8 cellular contexts compared by ENCODE assay signal in the genomic region with DNA sequence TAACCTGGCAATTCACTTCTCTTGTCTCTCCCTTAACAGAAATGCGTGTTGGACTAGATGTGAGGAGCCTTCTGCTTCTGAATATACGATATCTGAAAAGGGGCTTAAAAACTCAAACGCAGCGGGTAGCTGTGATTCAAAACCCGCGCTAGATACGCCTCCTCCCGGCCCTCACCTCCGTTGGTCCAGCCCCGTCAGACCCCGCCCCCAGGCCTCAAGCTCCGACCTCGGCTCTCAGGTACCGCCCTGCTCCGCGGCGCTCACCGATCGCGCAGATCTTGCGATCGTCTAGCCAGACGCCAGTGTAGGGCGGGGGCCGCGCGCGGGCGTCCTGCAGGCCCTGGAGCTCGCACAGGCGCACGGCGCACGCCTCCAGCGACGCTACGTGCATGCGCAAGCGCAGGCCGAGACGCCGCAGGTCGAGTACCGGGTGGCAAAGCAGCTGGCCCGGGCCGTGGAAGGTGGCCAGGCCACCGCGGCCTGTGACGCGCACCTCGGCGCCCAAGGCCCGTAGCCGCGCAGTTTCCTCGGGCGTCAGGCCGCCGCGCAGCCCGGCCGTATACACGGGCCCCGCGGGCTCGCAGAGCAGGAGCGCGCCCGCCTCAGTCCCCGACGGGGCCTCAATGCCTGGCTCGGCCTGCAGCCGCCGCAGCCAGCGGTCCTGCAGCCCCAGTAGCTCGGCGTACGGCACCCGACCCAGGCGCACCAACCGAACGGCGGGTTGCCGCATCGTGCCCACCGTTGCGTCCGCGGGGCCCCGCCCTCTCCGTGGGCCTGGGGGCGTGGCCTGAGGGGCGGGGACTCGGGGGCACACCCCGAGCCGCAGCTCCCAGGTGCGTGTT. TPM values are rescaled to one million over a fixed set of nuclear protein-coding genes. Genes with fewer than 3 reads are reported as not detected.
DNase-seq lines count a peak whose midpoint lies in the region; ATAC-seq, FAIRE-seq and TF ChIP-seq lines count a peak whose summit lies in the region.

TSS of gene LIPT2 (minus strand) at position 751 of the 842 bp plus-strand sequence. CDS start at position 730, 21 bp downstream.

- H3K36me3 Mint-ChIP-seq in activated T-helper 1 cell treated with anti-CD3 and anti-CD28 coated beads, Interleukin-12 subunit alpha, Interleukin-12 subunit beta, Interleukin-2, Interleukin-4 antibody, amounts not matched to agents 30 ng/mL and 10 ng/mL and 1 ng/mL, durations not matched to agents 14 hours and 24 hours and 36 hours (ENCODE audit: low read depth), result no peaks in the 10 kb centered on the region
- peaks cover 0 to 8% of the 10 kb centered on the region in 2 donors for H3K36me3 Mint-ChIP-seq in naive B cell
- H3K36me3 Mint-ChIP-seq in stimulated activated effector memory CD8-positive, alpha-beta T cell treated with anti-CD3 and anti-CD28 coated beads, Interleukin-12 subunit alpha, Interleukin-12 subunit beta, amount 100 ng/mL, for 72 hours, result no peaks in the 10 kb centered on the region

- H3K36me3 ChIP-seq in DND-41 (ENCODE audit: insufficient read depth, low read length) (no peaks in the 10 kb centered on the region; the same call in 1 of the 2 replicates), KOPT-K1 (ENCODE audit: insufficient read depth, low read length) (no peaks in the 10 kb centered on the region), fibroblast of lung (ENCODE audit: control insufficient read depth, insufficient read depth, low read length) (no peaks in the 10 kb centered on the region)

- intact Hi-C loops in activated T-helper 1 cell treated with anti-CD3 and anti-CD28 coated beads, Interleukin-12 subunit alpha, Interleukin-12 subunit beta, Interleukin-2, Interleukin-4 antibody, amounts not matched to agents 30 ng/mL and 10 ng/mL and 1 ng/mL, durations not matched to agents 14 hours and 24 hours and 36 hours (cut with micrococcal nuclease), result loop anchor here (1.0 to 5.0 kb wide), 10 partner anchors 40 to 896 kb away; partner anchors contain the start of genes C2CD3, FAM168A, PGM2L1 and POLD3

- H4K20me1 ChIP-seq in DND-41 (ENCODE audit: insufficient read depth, low read length) (no peaks in the 10 kb centered on the region), fibroblast of lung (ENCODE audit: control insufficient read depth, extremely low read depth, insufficient read depth, low read length) (no peaks in the 10 kb centered on the region)

- H2AFZ ChIP-seq in DND-41 (ENCODE audit: low read depth, low read length) (peak within 1 kb of the TSS; percentile 96), fibroblast of lung (ENCODE audit: low read length) (peak within 1 kb of the TSS; percentile 81)

- peak; percentile 62 for FAIRE-seq in RCC 7860 (lab: Jason Lieb, UNC)

- H3K27ac Mint-ChIP-seq in activated T-helper 1 cell treated with anti-CD3 and anti-CD28 coated beads, Interleukin-12 subunit alpha, Interleukin-12 subunit beta, Interleukin-2, Interleukin-4 antibody, amounts not matched to agents 30 ng/mL and 10 ng/mL and 1 ng/mL, durations not matched to agents 14 hours and 24 hours and 36 hours, result peak within 1 kb of the TSS; percentile 83
- peak within 1 kb of the TSS; percentile 9 to 96 (median 86) for H3K27ac Mint-ChIP-seq in naive B cell
- H3K27ac Mint-ChIP-seq in stimulated activated effector memory CD8-positive, alpha-beta T cell treated with anti-CD3 and anti-CD28 coated beads, Interleukin-12 subunit alpha, Interleukin-12 subunit beta, amount 100 ng/mL, for 72 hours, result peak within 1 kb of the TSS; percentile 74

- no peaks in the 10 kb centered on the region for H3K9me3 Mint-ChIP-seq in activated T-helper 1 cell treated with anti-CD3 and anti-CD28 coated beads, Interleukin-12 subunit alpha, Interleukin-12 subunit beta, Interleukin-2, Interleukin-4 antibody, amounts not matched to agents 30 ng/mL and 10 ng/mL and 1 ng/mL, durations not matched to agents 14 hours and 24 hours and 36 hours
- peaks cover 0 to 10% (median 0%) of the 10 kb centered on the region in 7 donors for H3K9me3 Mint-ChIP-seq in naive B cell
- no peaks in the 10 kb centered on the region for H3K9me3 Mint-ChIP-seq in stimulated activated effector memory CD8-positive, alpha-beta T cell treated with anti-CD3 and anti-CD28 coated beads, Interleukin-12 subunit alpha, Interleukin-12 subunit beta, amount 100 ng/mL, for 72 hours

- H3K27me3 ChIP-seq in DND-41 (ENCODE audit: insufficient read depth, low read length, poor library complexity) (no peaks in the 10 kb centered on the region), fibroblast of lung (ENCODE audit: control insufficient read depth, insufficient read depth, low read length) (no peaks in the 10 kb centered on the region)

- no peaks in the 10 kb centered on the region for H3K9me3 ChIP-seq in DND-41 (ENCODE audit: insufficient read depth, low read length, severe bottlenecking)
- peaks cover 16% of the 10 kb centered on the region for H3K9me3 ChIP-seq in KOPT-K1 (ENCODE audit: insufficient read depth, low read length, poor library complexity, severe bottlenecking)
- no peaks in the 10 kb centered on the region for H3K9me3 ChIP-seq in fibroblast of lung (ENCODE audit: control insufficient read depth, insufficient read depth, low read depth, low read length)

- H3K4me1 Mint-ChIP-seq in activated T-helper 1 cell treated with anti-CD3 and anti-CD28 coated beads, Interleukin-12 subunit alpha, Interleukin-12 subunit beta, Interleukin-2, Interleukin-4 antibody, amounts not matched to agents 30 ng/mL and 10 ng/mL and 1 ng/mL, durations not matched to agents 14 hours and 24 hours and 36 hours (ENCODE audit: low read depth), result peaks cover 21% of the 10 kb centered on the region
- H3K4me1 Mint-ChIP-seq in naive B cell, result peaks cover 16 to 21% (median 16%) of the 10 kb centered on the region in 3 donors
- H3K4me1 Mint-ChIP-seq in stimulated activated effector memory CD8-positive, alpha-beta T cell treated with anti-CD3 and anti-CD28 coated beads, Interleukin-12 subunit alpha, Interleukin-12 subunit beta, amount 100 ng/mL, for 72 hours, result peaks cover 18% of the 10 kb centered on the region

- TF ChIP-seq CTCF in DND-41 (IDR thresholded peaks at IDR 0.05; ENCODE audit: borderline replicate concordance, extremely low read depth, low read length, poor library complexity, severe bottlenecking) (no peak), fibroblast of lung (conservative IDR thresholded peaks at IDR 0.05 in 1 of 2, IDR thresholded peaks at IDR 0.05 in 1 of 2; ENCODE audit: low read depth in 1 of 2, low read length in 2 of 2) (no peak)

- peak within 1 kb of the TSS; percentile 97 for H3K9ac ChIP-seq in DND-41 (ENCODE audit: low read depth, low read length)
- peak within 1 kb of the TSS; percentile 87 for H3K9ac ChIP-seq in fibroblast of lung (ENCODE audit: insufficient read depth, low read length)

- H3K4me3 ChIP-seq in DND-41 (ENCODE audit: low read depth in 1 of 2, low read length in 2 of 2), result peak within 1 kb of the TSS; percentile 34 to 72
- H3K4me3 ChIP-seq in fibroblast of lung (replicated peaks in 1 of 4; ENCODE audit: control extremely low read depth in 1 of 4, insufficient read depth in 1 of 4, low read depth in 3 of 4, low read length in 4 of 4), result peak within 1 kb of the TSS; percentile 47 to 84 (median 74)

- peak within 1 kb of the TSS; percentile 86 for H3K4me3 Mint-ChIP-seq in activated T-helper 1 cell treated with anti-CD3 and anti-CD28 coated beads, Interleukin-12 subunit alpha, Interleukin-12 subunit beta, Interleukin-2, Interleukin-4 antibody, amounts not matched to agents 30 ng/mL and 10 ng/mL and 1 ng/mL, durations not matched to agents 14 hours and 24 hours and 36 hours
- H3K4me3 Mint-ChIP-seq in naive B cell, result peak within 1 kb of the TSS; percentile 67 to 90 (median 86)
- H3K4me3 Mint-ChIP-seq in stimulated activated effector memory CD8-positive, alpha-beta T cell treated with anti-CD3 and anti-CD28 coated beads, Interleukin-12 subunit alpha, Interleukin-12 subunit beta, amount 100 ng/mL, for 72 hours, result peak within 1 kb of the TSS; percentile 62

- H3K79me2 ChIP-seq in DND-41 (ENCODE audit: insufficient read depth, low read length) (no peaks in the 10 kb centered on the region), fibroblast of lung (ENCODE audit: control insufficient read depth, insufficient read depth, low read length) (no peaks in the 10 kb centered on the region)

- H3K27ac ChIP-seq in DND-41 (ENCODE audit: low read length) (peak within 1 kb of the TSS; percentile 85), KOPT-K1 (ENCODE audit: low read depth, low read length, poor library complexity, severe bottlenecking) (peak within 1 kb of the TSS; percentile 91), fibroblast of lung (ENCODE audit: insufficient read depth, low read length) (peak within 1 kb of the TSS; percentile 82)

- H3K4me2 ChIP-seq in DND-41 (ENCODE audit: insufficient read depth, low read length) (peak within 1 kb of the TSS; percentile 74), fibroblast of lung (ENCODE audit: extremely low read depth, insufficient read depth, low read length) (peak within 1 kb of the TSS; percentile 95)

- DNase-seq in DND-41, result peak; percentile 96
- peak; percentile 87 for DNase-seq in RCC 7860 (ENCODE audit: low spot score)
- DNase-seq in activated T-helper 1 cell treated with anti-CD3 and anti-CD28 coated beads, Interleukin-12 subunit alpha, Interleukin-12 subunit beta, Interleukin-2, Interleukin-4 antibody, amounts not matched to agents 30 ng/mL and 10 ng/mL and 1 ng/mL, durations not matched to agents 14 hours and 24 hours and 36 hours (ENCODE audit: low spot score), result peak; percentile 96
- DNase-seq in fibroblast of lung (ENCODE audit: low read depth in 2 of 2), result peak; percentile 96 to 98
- peak; percentile 96 for DNase-seq in naive B cell
- peak; percentile 88 to 96 for DNase-seq in stimulated activated effector memory CD8-positive, alpha-beta T cell treated with anti-CD3 and anti-CD28 coated beads, Interleukin-12 subunit alpha, Interleukin-12 subunit beta, amount 100 ng/mL, for 72 hours (ENCODE audit: low spot score in 2 of 2)

- ATAC-seq in DND-41 (ENCODE audit: insufficient read depth, low read depth), result peak; percentile 97
- ATAC-seq in GM21825 (IDR thresholded peaks at IDR 0.05; ENCODE audit: unreplicated experiment), result peak; percentile 98
- ATAC-seq in naive B cell (ENCODE audit: low read depth in 2 of 2), result peak; percentile 93 to 95
- ATAC-seq in stimulated activated effector memory CD8-positive, alpha-beta T cell treated with anti-CD3 and anti-CD28 coated beads, Interleukin-12 subunit alpha, Interleukin-12 subunit beta, amount 100 ng/mL, for 72 hours, result peak; percentile 99

- H3K27me3 Mint-ChIP-seq in activated T-helper 1 cell treated with anti-CD3 and anti-CD28 coated beads, Interleukin-12 subunit alpha, Interleukin-12 subunit beta, Interleukin-2, Interleukin-4 antibody, amounts not matched to agents 30 ng/mL and 10 ng/mL and 1 ng/mL, durations not matched to agents 14 hours and 24 hours and 36 hours (ENCODE audit: insufficient read depth), result peaks cover 8% of the 10 kb centered on the region
- no peaks in the 10 kb centered on the region for H3K27me3 Mint-ChIP-seq in naive B cell

- peaks cover 19% of the 10 kb centered on the region for H3K4me1 ChIP-seq in DND-41 (ENCODE audit: insufficient read depth, low read length)
- H3K4me1 ChIP-seq in fibroblast of lung (ENCODE audit: control insufficient read depth, extremely low read depth, insufficient read depth, low read length), result peaks cover 3% of the 10 kb centered on the region

RNA-seq across cellular contexts. Expression of gene LIPT2, which starts in this region (rescaled TPM):
- 2.7 and 3.4 TPM in 2 replicates for total RNA-seq in activated T-helper 1 cell treated with anti-CD3 and anti-CD28 coated beads, Interleukin-12 subunit alpha, Interleukin-12 subunit beta, Interleukin-2, Interleukin-4 antibody, amounts not matched to agents 30 ng/mL and 10 ng/mL and 1 ng/mL, durations not matched to agents 14 hours and 24 hours and 36 hours
- total RNA-seq in fibroblast of lung, result 1.8 and 2.8 TPM in 2 replicates
- polyA plus RNA-seq in fibroblast of lung (0.76 and 1.8 TPM in 2 replicates), naive B cell (ENCODE audit: low read depth in 6 of 6) (10 to 100 TPM; 16.5 to 30.4 (median 19.3) TPM)
- 0.87 and 0.98 TPM in 2 replicates for polyA plus RNA-seq in fibroblast of lung (2012)
- 9.6 TPM in 1 of 2 replicates, not detected in the other for polyA minus RNA-seq in fibroblast of lung (ENCODE audit: low replicate concordance)

Comparison
In these comparisons a context has a peak if more than half of its experiments do, and no peak if none do; other contexts are left out.
1. Peak in every context shown above with its lines: DNase-seq, ATAC-seq, H3K4me3 ChIP-seq and H3K27ac ChIP-seq.